In genomic region chrX:79270401-79270800, GRCh38 we compare ENCODE assay signal across 8 cellular contexts.
DNase-seq lines count a peak whose midpoint lies in the region; ATAC-seq and TF ChIP-seq lines count a peak whose summit lies in the region.

No MANE protein-coding gene starts in this region.

- no peaks in the 10 kb centered on the region for H3K4me1 ChIP-seq in right cardiac atrium (ENCODE audit: control insufficient read depth, insufficient read depth, low read length)

- WGBS in right cardiac atrium = 10% methylated on average over 4 of the region's 4 CpGs

- H3K27ac ChIP-seq in right cardiac atrium (ENCODE audit: low read length) = no peak overlapping the region

- H3K4me3 ChIP-seq in GM12865 (ENCODE audit: low read depth, low read length) (no peak overlapping the region), LNCaP clone FGC (ENCODE audit: low read depth, low read length) (no peak overlapping the region), right cardiac atrium (ENCODE audit: low read length) (no peak overlapping the region)

- intact Hi-C loops in right cardiac atrium (cut with DNase I) = no loop called here

- ATAC-seq in GM21723 (IDR thresholded peaks at IDR 0.05; ENCODE audit: unreplicated experiment) (peak; percentile 96), right cardiac atrium (peak; percentile 48 to 61)

- no peaks in the 10 kb centered on the region for H3K27me3 ChIP-seq in right cardiac atrium (ENCODE audit: control insufficient read depth, insufficient read depth)

- no peaks in the 10 kb centered on the region for H3K9me3 ChIP-seq in right cardiac atrium (ENCODE audit: control insufficient read depth, low read length)

- TF ChIP-seq CTCF in GM12865 (IDR thresholded peaks at IDR 0.05; ENCODE audit: insufficient read depth, low read depth, low read length, missing control alignments) = peak; percentile 67
- peak; percentile 53 for TF ChIP-seq CTCF in LNCaP clone FGC (IDR thresholded peaks at IDR 0.05; ENCODE audit: control insufficient read depth, extremely low read depth, insufficient read depth)

- DNase-seq in GM12865 (ENCODE audit: low read depth) = peak; percentile 85
- DNase-seq in LNCaP clone FGC (ENCODE audit: low read depth) = no peak
- peak; percentile 22 for DNase-seq in activated CD8-positive, alpha-beta memory T cell treated with anti-CD3 and anti-CD28 coated beads, Interleukin-2, amount 50 U/mL, for 1 hour (ENCODE audit: extremely low read depth)
- DNase-seq in right cardiac atrium = peak; percentile 28 to 77 (median 69)
- DNase-seq in stimulated activated CD8-positive, alpha-beta memory T cell treated with anti-CD3 and anti-CD28 coated beads, Interleukin-15, amount 100 ng/mL, for 4 hours (ENCODE audit: low read depth in 2 of 2) = peak; percentile 40 to 64
- no peak for DNase-seq in SW480 (ENCODE audit: low spot score)
- no peak for DNase-seq in NCI-H524 treated with DMSO at 0.1 percent for 48 hours (lab: John Stamatoyannopoulos, UW)

Comparison
In these comparisons a context has a peak if more than half of its experiments do, and no peak if none do; other contexts are left out.
1. DNase-seq: peak in GM12865 (single experiment), activated CD8-positive, alpha-beta memory T cell treated with anti-CD3 and anti-CD28 coated beads, Interleukin-2, amount 50 U/mL, for 1 hour (single experiment), right cardiac atrium (3 of 3) and stimulated activated CD8-positive, alpha-beta memory T cell treated with anti-CD3 and anti-CD28 coated beads, Interleukin-15, amount 100 ng/mL, for 4 hours (2 of 2); none in LNCaP clone FGC (single experiment), SW480 (single experiment) and NCI-H524 treated with DMSO at 0.1 percent for 48 hours (single experiment).